In genomic region chr10:105682911-105683310, GRCh38 we compare ENCODE assay signal across 27 cellular contexts.
"Had no signal": no experiment of that assay in that cellular context is flagged by ENCODE, and none has a peak within 500 bp of the region (broad histone marks: within the 10 kb centered on the region; RNA-seq: fewer than 3 reads in every experiment).

No MANE protein-coding gene starts in this region.

- H3K9me3 ChIP-seq: esophagus squamous epithelium, lower lobe of right lung had no signal

- H3K27me3 ChIP-seq: dorsolateral prefrontal cortex, esophagus squamous epithelium, foreskin keratinocyte, gastroesophageal sphincter, heart right ventricle, left lung had no signal

- H3K27ac ChIP-seq: coronary artery, dorsolateral prefrontal cortex, epithelial cell of prostate, esophagus squamous epithelium, foreskin keratinocyte, gastroesophageal sphincter, heart right ventricle, left lung, lower lobe of right lung had no signal

- DNase-seq: dermis blood vessel endothelial cell; dorsolateral prefrontal cortex; effector CD4-positive, alpha-beta T cell; effector memory CD4-positive, alpha-beta T cell; erythroblast; esophagus squamous epithelium; foreskin keratinocyte; glutamatergic neuron; head of caudate nucleus; heart right ventricle; hippocampal formation; left cardiac atrium; left lung; left ventricle myocardium superior; lower lobe of right lung; mesenchymal stem cell; midbrain; naive B cell; naive thymus-derived CD8-positive, alpha-beta T cell had no signal

- H3K36me3 ChIP-seq: esophagus squamous epithelium, gastroesophageal sphincter, heart right ventricle, left lung, lower lobe of right lung had no signal

- H3K4me1 ChIP-seq: esophagus squamous epithelium, foreskin keratinocyte, gastroesophageal sphincter, heart right ventricle, left lung, lower lobe of right lung had no signal

- H3K4me3 ChIP-seq: coronary artery, dorsolateral prefrontal cortex, esophagus squamous epithelium, gastroesophageal sphincter, heart right ventricle, left lung, lower lobe of right lung had no signal

- FAIRE-seq: colon, endometrium, frontal cortex, islet of Langerhans, keratinocyte had no signal
